In genomic region chr1:64584479-64584878, GRCh38 we compare ENCODE assay signal across 1 cellular context.
TF ChIP-seq lines count a peak whose summit lies in the region.

No MANE protein-coding gene starts in this region.

TF ChIP-seq in SK-N-SH treated with all-trans-retinoic acid at 6 μM for 48 hours, 23 proteins besides CTCF, POLR2A, EP300 and RAD21 (continued from another document):
- TF ChIP-seq, protein P1, sequence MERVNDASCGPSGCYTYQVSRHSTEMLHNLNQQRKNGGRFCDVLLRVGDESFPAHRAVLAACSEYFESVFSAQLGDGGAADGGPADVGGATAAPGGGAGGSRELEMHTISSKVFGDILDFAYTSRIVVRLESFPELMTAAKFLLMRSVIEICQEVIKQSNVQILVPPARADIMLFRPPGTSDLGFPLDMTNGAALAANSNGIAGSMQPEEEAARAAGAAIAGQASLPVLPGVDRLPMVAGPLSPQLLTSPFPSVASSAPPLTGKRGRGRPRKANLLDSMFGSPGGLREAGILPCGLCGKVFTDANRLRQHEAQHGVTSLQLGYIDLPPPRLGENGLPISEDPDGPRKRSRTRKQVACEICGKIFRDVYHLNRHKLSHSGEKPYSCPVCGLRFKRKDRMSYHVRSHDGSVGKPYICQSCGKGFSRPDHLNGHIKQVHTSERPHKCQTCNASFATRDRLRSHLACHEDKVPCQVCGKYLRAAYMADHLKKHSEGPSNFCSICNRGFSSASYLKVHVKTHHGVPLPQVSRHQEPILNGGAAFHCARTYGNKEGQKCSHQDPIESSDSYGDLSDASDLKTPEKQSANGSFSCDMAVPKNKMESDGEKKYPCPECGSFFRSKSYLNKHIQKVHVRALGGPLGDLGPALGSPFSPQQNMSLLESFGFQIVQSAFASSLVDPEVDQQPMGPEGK (CRISPR knock-in tag; IDR thresholded peaks at IDR 0.05; ENCODE audit: borderline replicate concordance), result no peak
- TF ChIP-seq OSR1 (CRISPR knock-in tag; IDR thresholded peaks at IDR 0.05) (no peak), TCF4 (CRISPR knock-in tag; IDR thresholded peaks at IDR 0.05; ENCODE audit: borderline replicate concordance) (no peak), RARB (CRISPR knock-in tag; IDR thresholded peaks at IDR 0.05) (no peak), ZC3H10 (CRISPR knock-in tag; IDR thresholded peaks at IDR 0.05) (no peak), CSRNP3 (CRISPR knock-in tag; IDR thresholded peaks at IDR 0.05) (no peak), PPARA (CRISPR knock-in tag; IDR thresholded peaks at IDR 0.05; ENCODE audit: borderline replicate concordance) (no peak), ZFP30 (CRISPR knock-in tag; IDR thresholded peaks at IDR 0.05) (no peak), ISL1 (CRISPR knock-in tag; IDR thresholded peaks at IDR 0.05) (no peak), ZFP3 (CRISPR knock-in tag; IDR thresholded peaks at IDR 0.05) (no peak), ZNF565 (CRISPR knock-in tag; conservative IDR thresholded peaks at IDR 0.05; ENCODE audit: low read depth) (no peak), CREB5 (CRISPR knock-in tag; IDR thresholded peaks at IDR 0.05; ENCODE audit: low read depth) (no peak), CSDC2 (CRISPR knock-in tag; IDR thresholded peaks at IDR 0.05) (no peak), ESRRG (CRISPR knock-in tag; IDR thresholded peaks at IDR 0.05) (no peak)
- TF ChIP-seq, protein P2, sequence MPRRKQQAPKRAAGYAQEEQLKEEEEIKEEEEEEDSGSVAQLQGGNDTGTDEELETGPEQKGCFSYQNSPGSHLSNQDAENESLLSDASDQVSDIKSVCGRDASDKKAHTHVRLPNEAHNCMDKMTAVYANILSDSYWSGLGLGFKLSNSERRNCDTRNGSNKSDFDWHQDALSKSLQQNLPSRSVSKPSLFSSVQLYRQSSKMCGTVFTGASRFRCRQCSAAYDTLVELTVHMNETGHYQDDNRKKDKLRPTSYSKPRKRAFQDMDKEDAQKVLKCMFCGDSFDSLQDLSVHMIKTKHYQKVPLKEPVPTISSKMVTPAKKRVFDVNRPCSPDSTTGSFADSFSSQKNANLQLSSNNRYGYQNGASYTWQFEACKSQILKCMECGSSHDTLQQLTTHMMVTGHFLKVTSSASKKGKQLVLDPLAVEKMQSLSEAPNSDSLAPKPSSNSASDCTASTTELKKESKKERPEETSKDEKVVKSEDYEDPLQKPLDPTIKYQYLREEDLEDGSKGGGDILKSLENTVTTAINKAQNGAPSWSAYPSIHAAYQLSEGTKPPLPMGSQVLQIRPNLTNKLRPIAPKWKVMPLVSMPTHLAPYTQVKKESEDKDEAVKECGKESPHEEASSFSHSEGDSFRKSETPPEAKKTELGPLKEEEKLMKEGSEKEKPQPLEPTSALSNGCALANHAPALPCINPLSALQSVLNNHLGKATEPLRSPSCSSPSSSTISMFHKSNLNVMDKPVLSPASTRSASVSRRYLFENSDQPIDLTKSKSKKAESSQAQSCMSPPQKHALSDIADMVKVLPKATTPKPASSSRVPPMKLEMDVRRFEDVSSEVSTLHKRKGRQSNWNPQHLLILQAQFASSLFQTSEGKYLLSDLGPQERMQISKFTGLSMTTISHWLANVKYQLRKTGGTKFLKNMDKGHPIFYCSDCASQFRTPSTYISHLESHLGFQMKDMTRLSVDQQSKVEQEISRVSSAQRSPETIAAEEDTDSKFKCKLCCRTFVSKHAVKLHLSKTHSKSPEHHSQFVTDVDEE (CRISPR knock-in tag; IDR thresholded peaks at IDR 0.05), result no peak
